In the genomic region with DNA sequence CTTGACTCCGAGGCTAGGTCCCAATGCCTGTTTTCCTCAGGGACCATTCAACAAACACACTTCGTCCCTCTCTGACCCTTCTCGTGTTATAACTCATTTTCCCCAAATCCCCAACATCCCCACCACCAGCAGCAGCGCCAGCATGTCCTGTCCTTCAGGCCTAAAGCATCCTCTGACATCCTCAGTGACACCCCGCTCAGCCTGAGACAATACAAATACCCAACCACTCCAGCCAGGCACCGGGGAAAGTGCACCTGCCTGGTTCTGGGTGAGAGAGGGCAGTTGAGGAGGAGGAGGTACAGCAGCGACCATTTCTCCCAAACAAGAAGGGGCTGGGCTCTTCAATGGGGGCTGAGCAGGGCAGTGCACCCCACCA, we compare ENCODE assay signal across 8 cellular contexts. TPM values are rescaled to one million over a fixed set of nuclear protein-coding genes. Genes with fewer than 3 reads are reported as not detected.
DNase-seq lines count a peak whose midpoint lies in the region; ATAC-seq and TF ChIP-seq lines count a peak whose summit lies in the region.

No MANE protein-coding gene starts in this region.

- H3K36me3 Mint-ChIP-seq in brain = no peaks in the 10 kb centered on the region

- no peaks in the 10 kb centered on the region for H3K27me3 ChIP-seq in mononuclear cell (ENCODE audit: insufficient read depth, low read length)

- peaks cover 0 to 2% (median 0%) of the 10 kb centered on the region in 5 experiments for H3K9me3 Mint-ChIP-seq in brain

- ATAC-seq in GM18867 (IDR thresholded peaks at IDR 0.05; ENCODE audit: unreplicated experiment) = no peak
- no peak for ATAC-seq in HG03460 (IDR thresholded peaks at IDR 0.05; ENCODE audit: unreplicated experiment)
- no peak for ATAC-seq in GM21360 (IDR thresholded peaks at IDR 0.05; ENCODE audit: unreplicated experiment)

- peak overlapping the region; percentile 94 for H3K27ac ChIP-seq in 22Rv1
- peak overlapping the region; percentile 60 for H3K27ac ChIP-seq in HEK293 (ENCODE audit: extremely low read depth, low read depth, low read length)

- CTCF ChIA-PET in HEK293 (lab: Yijun Ruan, JAX) = interaction anchor here (1.9 kb wide), 1 partner anchor 20 kb away, joined by 7 read pairs; no protein-coding TSS in a partner anchor

- TF ChIP-seq CTCF in 22Rv1 (IDR thresholded peaks at IDR 0.05) (no peak; the same call in 1 of the 2 replicates), HEK293 (tag by site-specific recombination; IDR thresholded peaks at IDR 0.05) (no peak), brain (conservative IDR thresholded peaks at IDR 0.05) (no peak)

- no peaks in the 10 kb centered on the region for H3K36me3 ChIP-seq in HEK293 (ENCODE audit: control insufficient read depth in 2 of 2, insufficient read depth in 1 of 2, low read length in 2 of 2)

- H3K27me3 Mint-ChIP-seq in brain = peaks cover 13% of the 10 kb centered on the region

- DNase-seq in activated effector memory CD4-positive, alpha-beta T cell treated with Interleukin-2 at 50 U/mL for 16 hours = no peak

- H3K4me3 Mint-ChIP-seq in brain = peak overlapping the region; percentile 78 to 98 (median 82)

- H3K27ac Mint-ChIP-seq in brain = peak overlapping the region; percentile 86 to 100 (median 96)

- POLR2A ChIA-PET in HEK293 (lab: Yijun Ruan, JAX) = no interaction called here

- peaks cover 45% of the 10 kb centered on the region for H3K4me1 ChIP-seq in HEK293 (ENCODE audit: control insufficient read depth, insufficient read depth, low read length)
- peaks cover 66% of the 10 kb centered on the region for H3K4me1 ChIP-seq in mononuclear cell (ENCODE audit: insufficient read depth, low read length)

- H3K4me1 Mint-ChIP-seq in brain = peaks cover 65% of the 10 kb centered on the region

- peak overlapping the region; percentile 12 for H3K4me3 ChIP-seq in HEK293 (ENCODE audit: low read depth, low read length)
- H3K4me3 ChIP-seq in mononuclear cell (ENCODE audit: low read length) = peak overlapping the region; percentile 24

- H3K9me3 ChIP-seq in HEK293 (ENCODE audit: control insufficient read depth, insufficient read depth, low read depth, low read length) (no peaks in the 10 kb centered on the region), mononuclear cell (ENCODE audit: low read depth, low read length) (no peaks in the 10 kb centered on the region)

TF ChIP-seq in HEK293, 187 proteins besides CTCF, POLR2A, EP300 and RAD21:
- TF ChIP-seq MZF1 (tag by site-specific recombination; IDR thresholded peaks at IDR 0.05; ENCODE audit: borderline replicate concordance) (0 out of 2 replicates have a peak, but pooled peaks have one; percentile 26), ZBTB48 (tag by site-specific recombination; IDR thresholded peaks at IDR 0.05) (peak; percentile 25; the same call in 1 of the 2 replicates), PBX3 (CRISPR knock-in tag; IDR thresholded peaks at IDR 0.05) (no peak), ZNF560 (tag by site-specific recombination; IDR thresholded peaks at IDR 0.05; ENCODE audit: borderline replicate concordance) (no peak)
- TF ChIP-seq, protein P1, sequence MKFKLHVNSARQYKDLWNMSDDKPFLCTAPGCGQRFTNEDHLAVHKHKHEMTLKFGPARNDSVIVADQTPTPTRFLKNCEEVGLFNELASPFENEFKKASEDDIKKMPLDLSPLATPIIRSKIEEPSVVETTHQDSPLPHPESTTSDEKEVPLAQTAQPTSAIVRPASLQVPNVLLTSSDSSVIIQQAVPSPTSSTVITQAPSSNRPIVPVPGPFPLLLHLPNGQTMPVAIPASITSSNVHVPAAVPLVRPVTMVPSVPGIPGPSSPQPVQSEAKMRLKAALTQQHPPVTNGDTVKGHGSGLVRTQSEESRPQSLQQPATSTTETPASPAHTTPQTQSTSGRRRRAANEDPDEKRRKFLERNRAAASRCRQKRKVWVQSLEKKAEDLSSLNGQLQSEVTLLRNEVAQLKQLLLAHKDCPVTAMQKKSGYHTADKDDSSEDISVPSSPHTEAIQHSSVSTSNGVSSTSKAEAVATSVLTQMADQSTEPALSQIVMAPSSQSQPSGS (tag by site-specific recombination; IDR thresholded peaks at IDR 0.05; ENCODE audit: low read depth) = no peak

RNA-seq across cellular contexts. Expression of gene MNT, which starts 4.7 kb away (rescaled TPM):
- polyA plus RNA-seq in brain (ENCODE audit: insufficient read depth, low read depth, low replicate concordance) = 17.4 TPM
- total RNA-seq in mononuclear cell = 18.1 TPM

RNA-seq across cellular contexts. Expression of gene SGSM2, which starts 58.9 kb away (rescaled TPM):
- 56.3 TPM for polyA plus RNA-seq in brain (ENCODE audit: insufficient read depth, low read depth, low replicate concordance)
- total RNA-seq in mononuclear cell = 52.9 TPM

RNA-seq across cellular contexts. Expression of gene TSR1, which starts 59.9 kb away (rescaled TPM):
- 15.9 TPM for polyA plus RNA-seq in brain (ENCODE audit: insufficient read depth, low read depth, low replicate concordance)
- 33.5 TPM for total RNA-seq in mononuclear cell
